ENCODE assay signal across 11 cellular contexts in the genomic region with DNA sequence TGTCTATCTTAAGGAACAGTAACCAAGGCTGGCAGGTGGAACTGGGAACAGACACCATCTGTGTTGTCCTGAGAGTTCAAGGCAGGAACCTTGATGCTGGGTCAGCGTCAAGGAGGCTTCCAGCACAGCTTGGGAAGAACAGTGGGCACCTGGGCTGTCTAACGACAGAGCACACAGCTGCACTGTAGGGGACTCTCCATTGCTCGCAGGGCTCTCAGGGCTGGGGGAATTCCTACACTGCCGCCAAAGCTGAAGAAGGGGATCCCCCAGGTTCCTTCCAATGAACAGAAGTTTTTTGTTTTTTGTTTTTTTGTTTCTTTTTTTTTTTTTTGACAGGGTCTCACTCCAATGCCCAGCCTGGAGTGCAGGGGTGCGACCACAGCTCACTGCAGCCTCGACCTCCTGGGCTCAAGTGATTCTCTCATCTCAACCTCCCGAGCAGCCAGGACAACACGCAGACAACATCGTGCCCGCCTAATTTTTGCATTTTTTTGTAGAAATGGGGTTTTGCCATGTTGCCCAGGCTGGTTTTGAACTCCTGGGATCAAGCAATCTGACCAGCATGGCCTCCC.
DNase-seq lines count a peak whose midpoint lies in the region; ATAC-seq and TF ChIP-seq lines count a peak whose summit lies in the region.
"Had no signal": no experiment of that assay in that cellular context is flagged by ENCODE, and none has a peak within 500 bp of the region (broad histone marks: within the 10 kb centered on the region; RNA-seq: fewer than 3 reads in every experiment).

No MANE protein-coding gene starts in this region.

- intact Hi-C loops in OCI-LY7 (cut with micrococcal nuclease; ENCODE audit: unreplicated experiment), result no loop called here
- intact Hi-C loops in dorsolateral prefrontal cortex (cut with DNase I), result no loop called here

- peak overlapping the region; percentile 48 for H3K4me2 ChIP-seq in OCI-LY7 (ENCODE audit: low read length)

- peak overlapping the region; percentile 40; the same call in 1 of the 2 replicates for H2AFZ ChIP-seq in OCI-LY7 (ENCODE audit: low read length)

- DNase-seq in GM10266 (ENCODE audit: extremely low spot score) (peak; percentile 64), OCI-LY7 (ENCODE audit: low spot score) (peak; percentile 39), dorsolateral prefrontal cortex (no peak), suprapubic skin (ENCODE audit: low spot score in 2 of 2) (no peak), inferior parietal cortex (ENCODE audit: extremely low spot score) (no peak)
- no peak for DNase-seq in activated effector memory CD4-positive, alpha-beta T cell treated with Interleukin-2 at 50 U/mL for 16 hours
- DNase-seq: COR-L47, NCI-H2107 had no signal

- H3K27ac ChIP-seq in OCI-LY7 (ENCODE audit: low read depth, low read length, poor library complexity, severe bottlenecking), result no peak overlapping the region
- peak overlapping the region in 15 of 59 donors; percentile 6 to 75 (median 34) for H3K27ac ChIP-seq in dorsolateral prefrontal cortex
- no peak overlapping the region for H3K27ac ChIP-seq in suprapubic skin
- H3K27ac ChIP-seq: epithelial cell of prostate had no signal

- no peak for TF ChIP-seq CTCF in GM10266 (IDR thresholded peaks at IDR 0.05; ENCODE audit: control insufficient read depth, insufficient read depth, low read depth, missing control alignments)
- TF ChIP-seq CTCF in OCI-LY7 (conservative IDR thresholded peaks at IDR 0.05; ENCODE audit: low read length), result no peak
- TF ChIP-seq CTCF in dorsolateral prefrontal cortex (IDR thresholded peaks at IDR 0.05 in 54 of 56, conservative IDR thresholded peaks at IDR 0.05 in 2 of 56; ENCODE audit: low read depth in 1 of 56, partially characterized antibody in 56 of 56), result no peak
- no peak for TF ChIP-seq CTCF in suprapubic skin (IDR thresholded peaks at IDR 0.05)

- 72% methylated on average over 10 of the region's 10 CpGs for WGBS in suprapubic skin

- no peaks in the 10 kb centered on the region for H4K20me1 ChIP-seq in OCI-LY7 (ENCODE audit: insufficient read depth, low read length)

- H3K27me3 ChIP-seq in dorsolateral prefrontal cortex (peaks cover 0 to 5% (median 0%) of the 10 kb centered on the region in 45 donors), suprapubic skin (no peaks in the 10 kb centered on the region)

- POLR2A ChIA-PET in OCI-LY7 (lab: Charles Lee), result no interaction called here

- BruUV-seq in OCI-LY7 (replicated peaks; lab: Mats Ljungman, UMichigan), result no TSS peak

- no peak for TF ChIP-seq POLR2A in suprapubic skin (IDR thresholded peaks at IDR 0.05)

- no peak for TF ChIP-seq EP300 in suprapubic skin (IDR thresholded peaks at IDR 0.05)

- CTCF ChIA-PET in OCI-LY7 (lab: Charles Lee; ENCODE audit: unreplicated experiment), result no interaction called here

- no peaks in the 10 kb centered on the region for H3K9me2 ChIP-seq in OCI-LY7 (ENCODE audit: insufficient read depth, low read length)

- ATAC-seq in GM19025 (IDR thresholded peaks at IDR 0.05; ENCODE audit: low read depth, unreplicated experiment), result peak; percentile 62
- ATAC-seq in HG02884 (IDR thresholded peaks at IDR 0.05; ENCODE audit: unreplicated experiment), result peak; percentile 42

- no peaks in the 10 kb centered on the region for H3K79me2 ChIP-seq in OCI-LY7 (ENCODE audit: insufficient read depth, low read depth, low read length)

- peaks cover 45% of the 10 kb centered on the region for H3K4me1 ChIP-seq in OCI-LY7 (ENCODE audit: insufficient read depth, low read length, poor library complexity, severe bottlenecking)
- no peaks in the 10 kb centered on the region for H3K4me1 ChIP-seq in suprapubic skin

- H3K36me3 ChIP-seq in OCI-LY7 (ENCODE audit: insufficient read depth, low read length), result no peaks in the 10 kb centered on the region
- H3K36me3 ChIP-seq in suprapubic skin, result peaks cover 40% of the 10 kb centered on the region

- H3K4me3 ChIP-seq in OCI-LY7 (ENCODE audit: low read depth, low read length, poor library complexity, severe bottlenecking) (no peak overlapping the region), dorsolateral prefrontal cortex (no peak overlapping the region), suprapubic skin (no peak overlapping the region)

- no peaks in the 10 kb centered on the region for H3K9me3 ChIP-seq in OCI-LY7 (ENCODE audit: low read length)
- H3K9me3 ChIP-seq in suprapubic skin, result no peaks in the 10 kb centered on the region

Comparison
In these comparisons a context has a peak if more than half of its experiments do, and no peak if none do; other contexts are left out.
1. DNase-seq: peak in GM10266 (single experiment) and OCI-LY7 (single experiment); none in activated effector memory CD4-positive, alpha-beta T cell treated with Interleukin-2 at 50 U/mL for 16 hours (single experiment), dorsolateral prefrontal cortex (0 of 10), suprapubic skin (0 of 2) and inferior parietal cortex (single experiment).